Comparison of ENCODE assay signal across 8 cellular contexts in the genomic region with DNA sequence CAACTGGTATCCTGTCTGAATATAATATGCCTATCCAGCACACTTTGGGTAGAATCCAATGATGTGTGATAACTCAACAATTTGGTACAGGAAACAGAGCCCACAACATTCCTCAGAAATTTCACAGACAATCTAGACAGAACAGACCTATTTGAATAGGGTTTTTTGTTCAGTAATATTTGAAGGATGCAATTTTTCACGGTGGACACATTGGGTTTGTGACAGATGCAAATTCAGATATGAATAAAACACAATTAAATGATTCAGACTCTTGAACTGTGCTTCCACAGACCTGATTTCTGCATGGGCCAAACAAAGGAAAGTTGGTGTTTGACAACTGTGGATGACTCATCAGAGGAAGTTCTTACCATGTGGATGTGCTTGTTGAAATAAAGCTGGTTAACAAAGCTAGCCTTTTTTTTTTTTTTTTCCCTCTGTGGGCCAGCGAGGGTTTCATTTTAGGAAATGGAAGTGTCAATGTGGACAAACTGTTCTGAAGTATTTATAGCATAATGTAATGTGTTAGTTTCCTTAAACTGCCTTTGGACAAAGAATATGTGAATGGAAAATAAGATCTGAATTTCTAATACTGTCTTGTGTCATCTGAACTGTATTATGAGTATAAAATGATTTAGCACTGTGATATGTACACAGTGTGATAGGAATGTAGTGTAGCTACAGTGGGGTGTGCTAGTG. TPM values are rescaled to one million over a fixed set of nuclear protein-coding genes. Genes with fewer than 3 reads are reported as not detected.
DNase-seq lines count a peak whose midpoint lies in the region; ATAC-seq, FAIRE-seq and TF ChIP-seq lines count a peak whose summit lies in the region.

No MANE protein-coding gene starts in this region.

- TF ChIP-seq POLR2A in H54 (IDR thresholded peaks at IDR 0.05; ENCODE audit: low read depth, low read length) (no peak), tibial nerve (IDR thresholded peaks at IDR 0.05) (no peak)

- H3K9me3 ChIP-seq in BE2C (no peaks in the 10 kb centered on the region), left lung (no peaks in the 10 kb centered on the region), tibial nerve (peaks cover 0 to 3% (median 0%) of the 10 kb centered on the region in 4 donors)

- ATAC-seq in left lung = peak; percentile 85

- TF ChIP-seq CTCF in BE2C (IDR thresholded peaks at IDR 0.05; ENCODE audit: low read depth, low read length) (no peak), left lung (IDR thresholded peaks at IDR 0.05) (no peak), tibial nerve (IDR thresholded peaks at IDR 0.05) (no peak)

- peak; percentile 46 to 89 for TF ChIP-seq EP300 in tibial nerve (IDR thresholded peaks at IDR 0.05)

- H3K36me3 ChIP-seq in BE2C (peaks cover 4% of the 10 kb centered on the region), left lung (no peaks in the 10 kb centered on the region), tibial nerve (no peaks in the 10 kb centered on the region)

- H3K27me3 ChIP-seq in BE2C = no peaks in the 10 kb centered on the region
- H3K27me3 ChIP-seq in left lung = no peaks in the 10 kb centered on the region
- no peaks in the 10 kb centered on the region for H3K27me3 ChIP-seq in tibial nerve

- H3K27ac ChIP-seq in cingulate gyrus (ENCODE audit: low read depth, low read length) (peak overlapping the region; percentile 41), left lung (peak overlapping the region; percentile 40 to 85), tibial nerve (peak overlapping the region in 2 of 4 donors; percentile 62 to 76)

- FAIRE-seq in H54 (lab: Jason Lieb, UNC) = peak; percentile 96

- H3K4me1 ChIP-seq in BE2C (peaks cover 28% of the 10 kb centered on the region), left lung (peaks cover 25 to 46% of the 10 kb centered on the region in 2 donors), tibial nerve (peaks cover 7 to 48% (median 24%) of the 10 kb centered on the region in 4 donors)

- WGBS in tibial nerve, 2 donors = 7 to 8% methylated on average over 2 of the region's 2 CpGs

- peak overlapping the region; percentile 8; the same call in 1 of the 2 replicates for H3K4me3 ChIP-seq in BE2C (ENCODE audit: low read depth, low read length)
- no peak overlapping the region for H3K4me3 ChIP-seq in left lung
- H3K4me3 ChIP-seq in tibial nerve = no peak overlapping the region

- peak; percentile 34 for DNase-seq in BE2C
- no peak for DNase-seq in H54 (ENCODE audit: insufficient read length, low spot score)
- DNase-seq in SIG-M5 treated with dmso at 0.1 percent for 504 hours (lab: John Stamatoyannopoulos, UW; ENCODE audit: unreplicated experiment) = peak; percentile 92
- no peak for DNase-seq in left lung
- peak in 1 of 2 donors; percentile 43 for DNase-seq in tibial nerve (ENCODE audit: low spot score in 2 of 2)
- no peak for DNase-seq in activated effector memory CD4-positive, alpha-beta T cell treated with anti-CD3 and anti-CD28 coated beads, Interleukin-2, amount 50 U/mL, for 16 hours
- DNase-seq in NCI-H2227 (lab: John Stamatoyannopoulos, UW; ENCODE audit: unreplicated experiment) = no peak

- intact Hi-C loops in left lung (cut with DNase I) = no loop called here

RNA-seq across cellular contexts. Expression of a gene that starts 43.2 kb away (rescaled TPM):
- 30.4 TPM for polyA plus RNA-seq in BE2C (2012; ENCODE audit: insufficient read depth, insufficient read length, low read depth)
- total RNA-seq in left lung (10 to 100 TPM; 17.2 to 22.3 TPM), tibial nerve (10 to 100 TPM; 12.6 to 26.4 (median 22.9) TPM)

Comparison
In these comparisons a context has a peak if more than half of its experiments do, and no peak if none do; other contexts are left out.
1. DNase-seq: peak in BE2C (single experiment) and SIG-M5 treated with dmso at 0.1 percent for 504 hours (single experiment); none in H54 (single experiment), left lung (0 of 2), activated effector memory CD4-positive, alpha-beta T cell treated with anti-CD3 and anti-CD28 coated beads, Interleukin-2, amount 50 U/mL, for 16 hours (single experiment) and NCI-H2227 (single experiment).